28 cellular contexts compared by ENCODE assay signal in genomic region chr1:220426989-220427388, GRCh38.
DNase-seq lines count a peak whose midpoint lies in the region; TF ChIP-seq lines count a peak whose summit lies in the region.
"Had no signal": no experiment of that assay in that cellular context is flagged by ENCODE, and none has a peak within 500 bp of the region (broad histone marks: within the 10 kb centered on the region; RNA-seq: fewer than 3 reads in every experiment).

No MANE protein-coding gene starts in this region.

- peaks cover 0 to 19% (median 8%) of the 10 kb centered on the region in 4 donors for H3K4me1 ChIP-seq in esophagus muscularis mucosa
- H3K4me1 ChIP-seq: HAP-1, psoas muscle had no signal

- H3K9me3 ChIP-seq in esophagus muscularis mucosa, result no peaks in the 10 kb centered on the region
- H3K9me3 ChIP-seq: Caco-2, HAP-1, psoas muscle, tibial artery had no signal

- no peak for TF ChIP-seq EP300 in esophagus muscularis mucosa (IDR thresholded peaks at IDR 0.05)

- 62% methylated on average over 2 of the region's 2 CpGs for WGBS in esophagus muscularis mucosa

- H3K27ac ChIP-seq in RWPE1 (no peak overlapping the region), esophagus muscularis mucosa (replicated peaks in 1 of 4) (peak overlapping the region in 3 of 4 donors; percentile 1 to 28 (median 25))
- H3K27ac ChIP-seq: cardiac muscle cell, coronary artery, psoas muscle, tibial artery had no signal

- DNase-seq in LNCaP clone FGC (ENCODE audit: low read depth) (peak; percentile 52), RWPE1 (ENCODE audit: low spot score) (peak; percentile 54), esophagus muscularis mucosa (ENCODE audit: extremely low spot score) (no peak), skeletal muscle cell (ENCODE audit: low read depth) (peak; percentile 15), NCI-H526 (lab: John Stamatoyannopoulos, UW) (no peak), hypothalamus (lab: John Stamatoyannopoulos, UW) (no peak), SW 1271 (lab: John Stamatoyannopoulos, UW) (no peak)
- DNase-seq in activated CD4-positive, alpha-beta T cell treated with anti-CD3 and anti-CD28 coated beads, Interleukin-2, amount 50 U/mL, for 1 hour, result no peak
- DNase-seq: activated CD8-positive, alpha-beta memory T cell treated with anti-CD3 and anti-CD28 coated beads, Interleukin-2, amount 10 ng/mL, durations not matched to agents 7 days and 5 days; activated naive CD4-positive, alpha-beta T cell treated with anti-CD3 and anti-CD28 coated beads, Interleukin-2, amount 10 ng/mL, durations not matched to agents 7 days and 5 days; amygdala; C1 segment of cervical spinal cord; Caco-2; DND-41; effector memory CD8-positive, alpha-beta T cell; islet precursor cell; KBM-7; midbrain; naive thymus-derived CD4-positive, alpha-beta T cell; NCI-H146; NCI-H226; psoas muscle; Right ventricle myocardium superior; T1000; tibial artery had no signal

- CTCF ChIA-PET in RWPE1 (lab: Yijun Ruan, JAX), result no interaction called here

- intact Hi-C loops in esophagus muscularis mucosa (cut with DNase I), result no loop called here

- H3K27me3 ChIP-seq in esophagus muscularis mucosa, result no peaks in the 10 kb centered on the region
- H3K27me3 ChIP-seq: cardiac muscle cell, tibial artery had no signal

- POLR2A ChIA-PET in RWPE1 (lab: Yijun Ruan, JAX; ENCODE audit: low non-redundant PET), result no interaction called here

- TF ChIP-seq POLR2A in esophagus muscularis mucosa (IDR thresholded peaks at IDR 0.05; ENCODE audit: low read depth), result no peak

- no peaks in the 10 kb centered on the region for H3K36me3 ChIP-seq in esophagus muscularis mucosa
- H3K36me3 ChIP-seq: cardiac muscle cell, HAP-1, tibial artery had no signal

- no peak overlapping the region for H3K4me3 ChIP-seq in LNCaP clone FGC (ENCODE audit: low read depth, low read length)
- H3K4me3 ChIP-seq in esophagus muscularis mucosa, result no peak overlapping the region
- H3K4me3 ChIP-seq in skeletal muscle cell (ENCODE audit: low read depth, low read length), result no peak overlapping the region
- H3K4me3 ChIP-seq: cardiac muscle cell, coronary artery, HAP-1, psoas muscle, tibial artery had no signal

- TF ChIP-seq CTCF in LNCaP clone FGC (IDR thresholded peaks at IDR 0.05; ENCODE audit: control insufficient read depth, extremely low read depth, insufficient read depth) (no peak), RWPE1 (conservative IDR thresholded peaks at IDR 0.05; ENCODE audit: low read depth) (no peak), esophagus muscularis mucosa (IDR thresholded peaks at IDR 0.05) (no peak)

Comparison
In these comparisons a context has a peak if more than half of its experiments do, and no peak if none do; other contexts are left out.
1. DNase-seq: peak in LNCaP clone FGC (single experiment), RWPE1 (single experiment) and skeletal muscle cell (single experiment); none in esophagus muscularis mucosa (single experiment), NCI-H526 (0 of 2), activated CD4-positive, alpha-beta T cell treated with anti-CD3 and anti-CD28 coated beads, Interleukin-2, amount 50 U/mL, for 1 hour (single experiment), hypothalamus (0 of 51) and SW 1271 (0 of 2).